ENCODE assay signal across 15 cellular contexts in the genomic region with DNA sequence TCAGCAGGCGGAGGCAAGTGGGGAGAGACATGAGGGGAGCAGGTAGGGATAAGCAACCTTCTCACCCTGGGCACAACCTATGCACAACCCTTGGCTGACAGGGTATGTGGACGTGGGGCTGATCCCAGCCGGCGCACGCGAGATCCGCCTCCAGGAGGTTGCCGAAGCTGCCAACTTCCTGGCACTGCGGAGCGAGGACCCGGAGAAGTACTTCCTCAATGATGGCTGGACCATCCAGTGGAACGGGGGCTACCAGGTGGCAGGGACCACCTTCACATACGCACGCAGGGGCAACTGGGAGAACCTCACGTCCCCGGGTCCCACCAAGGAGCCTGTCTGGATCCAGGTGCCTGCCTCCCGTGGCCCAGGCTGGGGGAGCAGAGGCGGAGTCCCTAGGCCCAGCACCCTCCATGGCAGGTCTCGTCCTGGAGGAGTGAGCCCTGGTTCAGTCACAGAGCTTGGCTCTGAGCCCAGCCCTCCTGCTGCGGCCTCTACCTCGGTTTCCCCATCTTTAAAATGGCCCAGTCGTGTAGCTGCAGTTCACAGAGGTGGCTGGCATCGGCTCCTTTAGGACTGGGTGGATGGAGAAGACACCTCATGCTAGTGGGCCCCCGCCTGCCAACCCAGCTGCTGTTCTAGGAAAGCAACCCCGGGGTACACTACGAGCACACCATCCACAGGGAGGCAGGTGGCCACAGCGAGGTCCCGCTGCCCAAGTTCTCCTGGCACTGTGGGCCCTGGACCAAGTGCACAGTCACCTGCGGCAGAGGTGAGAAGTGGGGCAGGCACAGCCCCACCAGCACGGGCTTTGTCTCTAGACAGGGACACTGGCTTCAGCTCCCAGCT.
DNase-seq lines count a peak whose midpoint lies in the region; ATAC-seq and TF ChIP-seq lines count a peak whose summit lies in the region.
"Had no signal": no experiment of that assay in that cellular context is flagged by ENCODE, and none has a peak within 500 bp of the region (broad histone marks: within the 10 kb centered on the region; RNA-seq: fewer than 3 reads in every experiment).

No MANE protein-coding gene starts in this region.

- H3K4me1 Mint-ChIP-seq in activated B cell treated with CpG ODN at 0.5 μM for 24 hours (no peaks in the 10 kb centered on the region), type B pancreatic cell (ENCODE audit: unreplicated experiment) (no peaks in the 10 kb centered on the region)

- no peak overlapping the region for H2AK5ac ChIP-seq in neuronal stem cell (ENCODE audit: low read depth, low read length)

- H2BK12ac ChIP-seq in neuronal stem cell (ENCODE audit: low read length), result no peak overlapping the region

- H3K9ac ChIP-seq in neuronal stem cell (ENCODE audit: low read depth, low read length, poor library complexity), result no peak overlapping the region
- H3K9ac ChIP-seq: BLaER1 treated with 17β-estradiol and CSF1 and Interleukin-3, amounts not matched to agents 10 nM and 100 nM; GM23248 had no signal

- H2BK15ac ChIP-seq in neuronal stem cell (ENCODE audit: low read length), result no peak overlapping the region

- H3K4me1 ChIP-seq in neuronal stem cell (ENCODE audit: control insufficient read depth in 2 of 2, insufficient read depth in 1 of 2, low read depth in 1 of 2, low read length in 2 of 2), result peaks cover 2 to 7% of the 10 kb centered on the region in 2 donors

- no peak overlapping the region for H3K23ac ChIP-seq in neuronal stem cell (ENCODE audit: low read depth, low read length, poor library complexity)

- H3K4me3 Mint-ChIP-seq in activated B cell treated with CpG ODN at 0.5 μM for 24 hours, result no peak overlapping the region
- H3K4me3 Mint-ChIP-seq in type B pancreatic cell, result no peak overlapping the region
- H3K4me3 Mint-ChIP-seq: CD4-positive, alpha-beta T cell; IgD-negative memory B cell had no signal

- no peaks in the 10 kb centered on the region for H3K79me1 ChIP-seq in neuronal stem cell (ENCODE audit: low read depth, low read length)

- H3K27me3 ChIP-seq in H7 (ENCODE audit: control insufficient read depth, insufficient read depth, low read length) (no peaks in the 10 kb centered on the region), neuronal stem cell (ENCODE audit: control insufficient read depth in 3 of 3, insufficient read depth in 3 of 3, low read depth in 1 of 3, low read length in 3 of 3) (peaks cover 0 to 3% (median 0%) of the 10 kb centered on the region in 3 experiments)
- H3K27me3 ChIP-seq: BLaER1 treated with 17β-estradiol and CSF1 and Interleukin-3, amounts not matched to agents 10 nM and 100 nM had no signal

- H3K9me3 Mint-ChIP-seq in activated B cell treated with CpG ODN at 0.5 μM for 24 hours (no peaks in the 10 kb centered on the region), type B pancreatic cell (no peaks in the 10 kb centered on the region)
- H3K9me3 Mint-ChIP-seq: CD4-positive, alpha-beta T cell; IgD-negative memory B cell had no signal

- no peaks in the 10 kb centered on the region for H3K9me3 ChIP-seq in neuronal stem cell (replicated peaks in 1 of 2; ENCODE audit: control insufficient read depth in 2 of 2, insufficient read depth in 1 of 2, low read depth in 1 of 2, low read length in 2 of 2)
- H3K9me3 ChIP-seq: BLaER1 treated with 17β-estradiol and CSF1 and Interleukin-3, amounts not matched to agents 10 nM and 100 nM had no signal

- H3K4me3 ChIP-seq in H7 (ENCODE audit: insufficient read depth, low read depth, low read length) (no peak overlapping the region), neuronal stem cell (ENCODE audit: low read length in 2 of 2) (no peak overlapping the region)
- H3K4me3 ChIP-seq: BLaER1 treated with 17β-estradiol and CSF1 and Interleukin-3, amounts not matched to agents 10 nM and 100 nM; GM12878; GM23248 had no signal

- H3K36me3 Mint-ChIP-seq in activated B cell treated with CpG ODN at 0.5 μM for 24 hours (ENCODE audit: low read depth) (no peaks in the 10 kb centered on the region), type B pancreatic cell (no peaks in the 10 kb centered on the region)
- H3K36me3 Mint-ChIP-seq: IgD-negative memory B cell had no signal

- H2BK120ac ChIP-seq in neuronal stem cell (ENCODE audit: low read depth, low read length), result no peak overlapping the region

- CTCF ChIA-PET in activated B cell treated with CpG ODN at 0.5 μM for 24 hours (lab: Charles Lee), result no interaction called here

- H3K36me3 ChIP-seq in H7 (replicated peaks; ENCODE audit: control insufficient read depth, insufficient read depth, low read length) (no peaks in the 10 kb centered on the region), neuronal stem cell (replicated peaks in 1 of 2; ENCODE audit: control insufficient read depth in 2 of 2, insufficient read depth in 2 of 2, low read length in 2 of 2) (no peaks in the 10 kb centered on the region)
- H3K36me3 ChIP-seq: BLaER1 treated with 17β-estradiol and CSF1 and Interleukin-3, amounts not matched to agents 10 nM and 100 nM had no signal

- intact Hi-C loops in activated B cell treated with CpG ODN at 0.5 μM for 24 hours (cut with micrococcal nuclease), result loop anchor here (5.0 kb wide), 1 partner anchor 46 kb away; no protein-coding TSS in a partner anchor

- peak overlapping the region; percentile 65 for H4K8ac ChIP-seq in neuronal stem cell (ENCODE audit: low read depth, low read length)

- H4K91ac ChIP-seq in neuronal stem cell (ENCODE audit: low read depth, low read length, poor library complexity), result no peak overlapping the region

- DNase-seq in H7 (peak; percentile 18), activated B cell treated with CpG ODN at 0.5 μM for 24 hours (peak; percentile 7), neuronal stem cell (ENCODE audit: low spot score) (no peak), type B pancreatic cell (ENCODE audit: extremely low spot score, unreplicated experiment) (peak; percentile 62), HUDEP-2 (lab: John Stamatoyannopoulos, UW; ENCODE audit: unreplicated experiment in 76 of 76) (no peak), SIG-M5 treated with dmso at 0.1 percent for 504 hours (lab: John Stamatoyannopoulos, UW; ENCODE audit: unreplicated experiment) (no peak), NCI-H1092 treated with DMSO at 0.1 percent for 48 hours (lab: John Stamatoyannopoulos, UW) (no peak)
- DNase-seq: ACHN; Calu3; CD4-positive, alpha-beta T cell; DMS 273 treated with DMSO at 0.1 percent for 48 hours; GM23248 had no signal

- POLR2A ChIA-PET in activated B cell treated with CpG ODN at 0.5 μM for 24 hours (lab: Charles Lee), result no interaction called here

- H3K4me2 ChIP-seq in neuronal stem cell (ENCODE audit: insufficient read depth, low read length, poor library complexity, severe bottlenecking), result no peak overlapping the region
- H3K4me2 ChIP-seq: BLaER1 treated with 17β-estradiol and CSF1 and Interleukin-3, amounts not matched to agents 10 nM and 100 nM had no signal

- no CpG with 5 or more reads among the region's 30 CpGs for WGBS in neuronal stem cell (ENCODE audit: extremely low coverage in 2 of 2, insufficient read length in 2 of 2, insufficient replicate concordance in 1 of 2), 2 donors

- no peak overlapping the region for H3K27ac Mint-ChIP-seq in activated B cell treated with CpG ODN at 0.5 μM for 24 hours
- H3K27ac Mint-ChIP-seq in type B pancreatic cell, result no peak overlapping the region
- H3K27ac Mint-ChIP-seq: CD4-positive, alpha-beta T cell; IgD-negative memory B cell had no signal

- H3K27ac ChIP-seq in neuronal stem cell (replicated peaks; ENCODE audit: low read length), result no peak overlapping the region
- H3K27ac ChIP-seq: BLaER1 treated with 17β-estradiol and CSF1 and Interleukin-3, amounts not matched to agents 10 nM and 100 nM; GM23248 had no signal

- H2AFZ ChIP-seq in neuronal stem cell (ENCODE audit: low read length), result no peak overlapping the region
- H2AFZ ChIP-seq: GM23248 had no signal

- no peak for ATAC-seq in activated B cell treated with CpG ODN at 0.5 μM for 24 hours (ENCODE audit: low read depth)
- ATAC-seq: GM12878 had no signal

- peak overlapping the region; percentile 38 for H3K14ac ChIP-seq in neuronal stem cell (ENCODE audit: low read length)

- H3K27me3 Mint-ChIP-seq in activated B cell treated with CpG ODN at 0.5 μM for 24 hours, result peaks cover 10% of the 10 kb centered on the region
- H3K27me3 Mint-ChIP-seq in type B pancreatic cell, result no peaks in the 10 kb centered on the region
- H3K27me3 Mint-ChIP-seq: CD4-positive, alpha-beta T cell had no signal

- H2BK5ac ChIP-seq in neuronal stem cell (ENCODE audit: low read length), result peak overlapping the region; percentile 75

- no peak overlapping the region for H3K18ac ChIP-seq in neuronal stem cell (ENCODE audit: low read length)

- no peak overlapping the region for H3K4ac ChIP-seq in neuronal stem cell (ENCODE audit: low read length)

- TF ChIP-seq CTCF in activated B cell treated with CpG ODN at 0.5 μM for 24 hours (IDR thresholded peaks at IDR 0.05) (no peak), type B pancreatic cell (conservative IDR thresholded peaks at IDR 0.05) (no peak)

Comparison
In these comparisons a context has a peak if more than half of its experiments do, and no peak if none do; other contexts are left out.
1. DNase-seq: peak in H7 (single experiment), activated B cell treated with CpG ODN at 0.5 μM for 24 hours (single experiment) and type B pancreatic cell (single experiment); none in neuronal stem cell (single experiment), HUDEP-2 (0 of 76), SIG-M5 treated with dmso at 0.1 percent for 504 hours (single experiment) and NCI-H1092 treated with DMSO at 0.1 percent for 48 hours (single experiment).